ENCODE assay signal across 16 cellular contexts in the genomic region with DNA sequence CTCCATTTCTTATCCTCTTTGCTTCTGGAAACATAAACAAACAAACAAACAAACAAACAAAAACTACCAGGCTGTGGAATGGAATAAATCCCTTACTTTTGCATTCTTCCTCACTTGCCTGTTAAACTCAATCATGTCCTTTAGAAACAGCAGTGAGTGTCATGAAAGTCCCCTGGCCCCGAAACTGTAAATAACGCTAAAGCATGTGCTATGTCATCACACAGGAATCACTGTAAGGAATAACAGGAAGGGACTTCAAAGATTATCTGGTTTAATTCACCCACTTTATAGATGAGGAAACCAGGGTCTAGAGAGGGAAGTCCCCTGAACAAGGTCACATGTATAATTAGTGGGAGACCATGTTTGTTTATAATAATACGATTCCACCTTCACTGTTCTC.
A peak's percentile ranks its signal among the peaks of the same experiment; 100 is the strongest.
DNase-seq lines count a peak whose midpoint lies in the region; FAIRE-seq and TF ChIP-seq lines count a peak whose summit lies in the region.
"Had no signal": no experiment of that assay in that cellular context is flagged by ENCODE, and none has a peak within 500 bp of the region (broad histone marks: within the 10 kb centered on the region; RNA-seq: fewer than 3 reads in every experiment).

No MANE protein-coding gene starts in this region.

- H3K36me3 ChIP-seq in endothelial cell of umbilical vein (ENCODE audit: control insufficient read depth in 2 of 2, extremely low read depth in 1 of 2, insufficient read depth in 2 of 2, low read length in 2 of 2), result no peaks in the 10 kb centered on the region
- H3K36me3 ChIP-seq: BLaER1 had no signal

- no peak overlapping the region for H3K27ac ChIP-seq in endothelial cell of umbilical vein (ENCODE audit: insufficient read depth, low read depth, low read length)
- H3K27ac ChIP-seq: BLaER1 had no signal

- dilution Hi-C loops in endothelial cell of umbilical vein (cut with MboI; ENCODE audit: extremely low pct_ligation_motif_present, low sequenced_read_pairs), result no loop called here

- POLR2A ChIA-PET in endothelial cell of umbilical vein (lab: Charles Lee), result no interaction called here

- no peaks in the 10 kb centered on the region for H3K79me2 ChIP-seq in endothelial cell of umbilical vein (ENCODE audit: control insufficient read depth, insufficient read depth, low read length)

- no peak overlapping the region for H3K4me2 ChIP-seq in endothelial cell of umbilical vein (ENCODE audit: insufficient read depth, low read length)
- H3K4me2 ChIP-seq: BLaER1 had no signal

- H3K4me1 ChIP-seq in endothelial cell of umbilical vein (ENCODE audit: control insufficient read depth, extremely low read depth, insufficient read depth, low read length), result no peaks in the 10 kb centered on the region
- H3K4me1 ChIP-seq: BLaER1 had no signal

- no peaks in the 10 kb centered on the region for H3K9me3 ChIP-seq in endothelial cell of umbilical vein (replicated peaks; ENCODE audit: control insufficient read depth, insufficient read depth, low read length)
- H3K9me3 ChIP-seq: BLaER1 had no signal

- FAIRE-seq in endothelial cell of umbilical vein (lab: Jason Lieb, UNC), result no peak
- FAIRE-seq: HTR-8/SVneo had no signal

- TF ChIP-seq POLR2A in endothelial cell of umbilical vein (IDR thresholded peaks at IDR 0.05; ENCODE audit: low read depth, low read length), result no peak

- no peaks in the 10 kb centered on the region for H3K27me3 ChIP-seq in endothelial cell of umbilical vein (ENCODE audit: control insufficient read depth in 2 of 2, insufficient read depth in 2 of 2, low read length in 2 of 2)
- H3K27me3 ChIP-seq: BLaER1 had no signal

- CTCF ChIA-PET in endothelial cell of umbilical vein (lab: Charles Lee), result no interaction called here

- H2AFZ ChIP-seq in endothelial cell of umbilical vein (ENCODE audit: low read depth, low read length), result no peak overlapping the region

- DNase-seq in NCI-H460 (ENCODE audit: extremely low read depth, low read depth) (peak; percentile 30), endothelial cell of umbilical vein (ENCODE audit: low read depth, low spot score) (peak; percentile 18), islet precursor cell (peak; percentile 55), retina (peak; percentile 3), RKO (ENCODE audit: low spot score) (no peak), amygdala (lab: John Stamatoyannopoulos, UW) (no peak), DMS79 treated with DMSO at 0.1 percent for 48 hours (lab: John Stamatoyannopoulos, UW) (no peak)
- DNase-seq: 8988T; CD4-positive, alpha-beta memory T cell; DMS153; DMS79; GF-D8; GOT3; H9 had no signal

- no peaks in the 10 kb centered on the region for H3K9me1 ChIP-seq in endothelial cell of umbilical vein (replicated peaks; ENCODE audit: control insufficient read depth, extremely low read depth, insufficient read depth, low read length)

- BruUV-seq in endothelial cell of umbilical vein (replicated peaks; lab: Mats Ljungman, UMichigan), result no TSS peak

- no peak for TF ChIP-seq CTCF in endothelial cell of umbilical vein (IDR thresholded peaks at IDR 0.05; ENCODE audit: extremely low read depth in 1 of 2, insufficient read depth in 1 of 2, low read depth in 1 of 2, low read length in 2 of 2)

- no peaks in the 10 kb centered on the region for H4K20me1 ChIP-seq in endothelial cell of umbilical vein (replicated peaks; ENCODE audit: control insufficient read depth, extremely low read depth, insufficient read depth, low read length)
- H4K20me1 ChIP-seq: BLaER1 had no signal

- H3K4me3 ChIP-seq in endothelial cell of umbilical vein (replicated peaks in 1 of 3; ENCODE audit: insufficient read depth in 1 of 3, low read depth in 1 of 3, low read length in 3 of 3), result no peak overlapping the region
- H3K4me3 ChIP-seq: BLaER1 had no signal

- no peak overlapping the region for H3K9ac ChIP-seq in endothelial cell of umbilical vein (replicated peaks; ENCODE audit: extremely low read depth, insufficient read depth, low read length)
- H3K9ac ChIP-seq: BLaER1 had no signal

- intact Hi-C loops in endothelial cell of umbilical vein (cut with micrococcal nuclease), result no loop called here

TF ChIP-seq in endothelial cell of umbilical vein, 7 proteins besides CTCF, POLR2A, EP300 and RAD21:
- TF ChIP-seq GATA2 (IDR thresholded peaks at IDR 0.05; ENCODE audit: insufficient read depth, insufficient read length, low read depth, low read length) (no peak), MYC (IDR thresholded peaks at IDR 0.05; ENCODE audit: low read depth, low read length) (no peak), MAX (IDR thresholded peaks at IDR 0.05; ENCODE audit: insufficient read depth, insufficient read length) (no peak), JUN (IDR thresholded peaks at IDR 0.05; ENCODE audit: borderline replicate concordance, insufficient read depth, insufficient read length, low read depth) (no peak), POLR2AphosphoS5 (IDR thresholded peaks at IDR 0.05; ENCODE audit: insufficient read depth, low read depth, low read length) (no peak), FOS (IDR thresholded peaks at IDR 0.05; ENCODE audit: borderline replicate concordance, insufficient read depth, low read length) (no peak), EZH2 (IDR thresholded peaks at IDR 0.05; ENCODE audit: borderline replicate concordance, low read depth, low read length, severe bottlenecking) (no peak)

Comparison
In these comparisons a context has a peak if more than half of its experiments do, and no peak if none do; other contexts are left out.
1. DNase-seq: peak in NCI-H460 (single experiment), endothelial cell of umbilical vein (single experiment), islet precursor cell (single experiment) and retina (single experiment); none in RKO (single experiment), amygdala (0 of 56) and DMS79 treated with DMSO at 0.1 percent for 48 hours (single experiment).